In the genomic region with DNA sequence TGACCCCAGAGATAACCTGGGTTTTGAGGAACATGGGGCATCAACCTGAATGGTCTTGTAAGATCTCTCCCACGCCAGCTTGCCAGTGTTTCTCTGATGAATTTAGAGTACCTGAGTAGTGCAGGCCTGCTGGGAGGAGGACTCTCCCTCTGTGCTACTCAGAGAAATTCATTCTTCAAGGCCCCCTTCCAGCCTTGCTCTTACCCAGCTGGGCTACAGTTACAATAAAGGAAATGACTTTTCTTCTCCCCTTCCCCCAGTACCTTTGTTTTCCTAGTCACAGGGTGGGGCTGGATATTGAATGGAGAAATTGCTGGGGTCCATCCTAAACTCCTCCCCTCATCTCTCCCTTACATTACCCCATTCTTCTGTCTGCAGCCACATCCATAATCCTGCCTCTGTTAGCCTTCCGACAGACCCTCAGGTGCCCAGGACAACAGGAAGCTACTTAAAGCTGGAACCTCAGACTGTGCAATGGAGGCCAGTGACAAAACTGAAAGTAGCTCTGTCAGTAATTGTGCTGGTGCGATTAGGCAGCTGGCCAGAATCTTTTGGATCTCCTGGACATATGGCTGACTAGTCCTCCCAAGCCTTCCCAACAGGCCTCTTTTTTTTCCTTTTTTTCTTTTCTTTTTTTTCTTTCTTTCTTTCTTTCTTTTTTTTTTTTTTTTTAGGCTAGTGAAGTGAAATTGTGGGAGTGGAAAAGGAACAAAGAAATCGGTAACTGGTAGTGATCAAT, we compare ENCODE assay signal across 9 cellular contexts. TPM values are rescaled to one million over a fixed set of nuclear protein-coding genes. Genes with fewer than 3 reads are reported as not detected.
A peak's percentile ranks its signal among the peaks of the same experiment; 100 is the strongest.
DNase-seq lines count a peak whose midpoint lies in the region; ATAC-seq, FAIRE-seq and TF ChIP-seq lines count a peak whose summit lies in the region.
"Had no signal": no experiment of that assay in that cellular context is flagged by ENCODE, and none has a peak within 500 bp of the region (broad histone marks: within the 10 kb centered on the region; RNA-seq: fewer than 3 reads in every experiment).

No MANE protein-coding gene starts in this region.

- no peaks in the 10 kb centered on the region for H3K27me3 Mint-ChIP-seq in activated naive CD4-positive, alpha-beta T cell treated with anti-CD3 and anti-CD28 coated beads, Interleukin-2, amount 10 ng/mL, durations not matched to agents 7 days and 5 days
- H3K27me3 Mint-ChIP-seq in astrocyte (ENCODE audit: low read depth, unreplicated experiment) (no peaks in the 10 kb centered on the region), type B pancreatic cell (no peaks in the 10 kb centered on the region)

- DNase-seq in activated naive CD4-positive, alpha-beta T cell treated with anti-CD3 and anti-CD28 coated beads, Interleukin-2, amount 10 ng/mL, durations not matched to agents 7 days and 5 days = peak; percentile 34
- DNase-seq in activated naive CD4-positive, alpha-beta T cell treated with anti-CD3 and anti-CD28 coated beads, Interleukin-2, amount 50 U/mL, for 16 hours = no peak
- peak; percentile 38 for DNase-seq in astrocyte (ENCODE audit: low read depth)
- DNase-seq in left lung = peak in 1 of 2 donors; percentile 67
- DNase-seq in type B pancreatic cell (ENCODE audit: extremely low spot score, unreplicated experiment) = no peak
- no peak for DNase-seq in NCI-H128 (lab: John Stamatoyannopoulos, UW; ENCODE audit: unreplicated experiment)
- DNase-seq in activated gamma-delta T cell (lab: John Stamatoyannopoulos, UW) = no peak
- no peak for DNase-seq in OCI-M2 (lab: John Stamatoyannopoulos, UW; ENCODE audit: unreplicated experiment)

- peak overlapping the region; percentile 18 for H3K9ac ChIP-seq in astrocyte (ENCODE audit: low read length)

- H2AFZ ChIP-seq in astrocyte (ENCODE audit: low read depth, low read length) = no peak overlapping the region

- H3K36me3 Mint-ChIP-seq in activated naive CD4-positive, alpha-beta T cell treated with anti-CD3 and anti-CD28 coated beads, Interleukin-2, amount 10 ng/mL, durations not matched to agents 7 days and 5 days = peaks cover 41% of the 10 kb centered on the region
- H3K36me3 Mint-ChIP-seq in astrocyte (ENCODE audit: low read depth, unreplicated experiment) (peaks cover 5% of the 10 kb centered on the region), type B pancreatic cell (peaks cover 4% of the 10 kb centered on the region)

- no peak overlapping the region for H3K4me3 ChIP-seq in astrocyte (ENCODE audit: insufficient read depth, low read depth, low read length)
- H3K4me3 ChIP-seq in left lung = peak overlapping the region in 1 of 2 donors; percentile 13

- H3K27me3 ChIP-seq in astrocyte (ENCODE audit: insufficient read depth, low read length) (no peaks in the 10 kb centered on the region), left lung (no peaks in the 10 kb centered on the region)

- H3K9me3 ChIP-seq in astrocyte (ENCODE audit: insufficient read depth, low read depth, low read length) (no peaks in the 10 kb centered on the region), left lung (no peaks in the 10 kb centered on the region)

- H4K20me1 ChIP-seq in astrocyte (ENCODE audit: insufficient read depth, low read length) = no peaks in the 10 kb centered on the region

- H3K27ac Mint-ChIP-seq in activated naive CD4-positive, alpha-beta T cell treated with anti-CD3 and anti-CD28 coated beads, Interleukin-2, amount 10 ng/mL, durations not matched to agents 7 days and 5 days = peak overlapping the region; percentile 91
- H3K27ac Mint-ChIP-seq in astrocyte (ENCODE audit: unreplicated experiment) (peak overlapping the region; percentile 60), type B pancreatic cell (peak overlapping the region; percentile 87)

- CTCF ChIA-PET in activated naive CD4-positive, alpha-beta T cell treated with anti-CD3 and anti-CD28 coated beads, Interleukin-2, amount 10 ng/mL, durations not matched to agents 7 days and 5 days (lab: Charles Lee) = interaction anchor here (1.0 to 3.5 kb wide), 7 partner anchors 11 to 122 kb away, joined by 3 to 34 read pairs (median 3); partner anchors contain the start of genes LIMK2, PIK3IP1, RNF185 and SELENOM

- peaks cover 34% of the 10 kb centered on the region for H3K4me1 Mint-ChIP-seq in activated naive CD4-positive, alpha-beta T cell treated with anti-CD3 and anti-CD28 coated beads, Interleukin-2, amount 10 ng/mL, durations not matched to agents 7 days and 5 days
- H3K4me1 Mint-ChIP-seq in astrocyte (ENCODE audit: low read depth, unreplicated experiment) (peaks cover 29% of the 10 kb centered on the region), type B pancreatic cell (ENCODE audit: unreplicated experiment) (peaks cover 31% of the 10 kb centered on the region)

- no peaks in the 10 kb centered on the region for H3K4me1 ChIP-seq in astrocyte (ENCODE audit: insufficient read depth, low read length)
- peaks cover 28 to 85% of the 10 kb centered on the region in 2 donors for H3K4me1 ChIP-seq in left lung

- H3K27ac ChIP-seq in astrocyte (ENCODE audit: low read depth, low read length) = no peak overlapping the region
- H3K27ac ChIP-seq in left lung = peak overlapping the region; percentile 73 to 96

- no peaks in the 10 kb centered on the region for H3K9me3 Mint-ChIP-seq in activated naive CD4-positive, alpha-beta T cell treated with anti-CD3 and anti-CD28 coated beads, Interleukin-2, amount 10 ng/mL, durations not matched to agents 7 days and 5 days
- H3K9me3 Mint-ChIP-seq in astrocyte (ENCODE audit: unreplicated experiment) (no peaks in the 10 kb centered on the region), type B pancreatic cell (no peaks in the 10 kb centered on the region)

- peaks cover 2% of the 10 kb centered on the region for H3K36me3 ChIP-seq in astrocyte (ENCODE audit: insufficient read depth, low read length)
- H3K36me3 ChIP-seq in left lung = peaks cover 0 to 20% of the 10 kb centered on the region in 2 donors

- H3K4me2 ChIP-seq in astrocyte (ENCODE audit: low read length) = peak overlapping the region; percentile 36

- peak; percentile 19 for ATAC-seq in left lung

- no peaks in the 10 kb centered on the region for H3K79me2 ChIP-seq in astrocyte (ENCODE audit: insufficient read depth, low read length)

- intact Hi-C loops in left lung (cut with DNase I) = no loop called here

- H3K4me3 Mint-ChIP-seq in activated naive CD4-positive, alpha-beta T cell treated with anti-CD3 and anti-CD28 coated beads, Interleukin-2, amount 10 ng/mL, durations not matched to agents 7 days and 5 days = peak overlapping the region; percentile 29
- H3K4me3 Mint-ChIP-seq in astrocyte (ENCODE audit: unreplicated experiment) (peak overlapping the region; percentile 52), type B pancreatic cell (peak overlapping the region; percentile 61)

- no peak for FAIRE-seq in astrocyte (lab: Jason Lieb, UNC)
- FAIRE-seq: TTC549 had no signal

- no peak for TF ChIP-seq CTCF in astrocyte (IDR thresholded peaks at IDR 0.05; ENCODE audit: insufficient read depth, low read depth, low read length)
- no peak for TF ChIP-seq CTCF in left lung (IDR thresholded peaks at IDR 0.05)
- no peak for TF ChIP-seq CTCF in type B pancreatic cell (conservative IDR thresholded peaks at IDR 0.05)

RNA-seq across cellular contexts. Expression of gene LIMK2, which starts 17.5 kb away (rescaled TPM):
- total RNA-seq in astrocyte (128 and 136 TPM in 2 replicates), left lung (10 to 100 TPM; 68.7 to 87.6 TPM), type B pancreatic cell (ENCODE audit: low replicate concordance) (46.6 and 127 TPM in 2 replicates)

Comparison
In these comparisons a context has a peak if more than half of its experiments do, and no peak if none do; other contexts are left out.
1. DNase-seq: peak in activated naive CD4-positive, alpha-beta T cell treated with anti-CD3 and anti-CD28 coated beads, Interleukin-2, amount 10 ng/mL, durations not matched to agents 7 days and 5 days (single experiment) and astrocyte (single experiment); none in activated naive CD4-positive, alpha-beta T cell treated with anti-CD3 and anti-CD28 coated beads, Interleukin-2, amount 50 U/mL, for 16 hours (single experiment), type B pancreatic cell (single experiment), NCI-H128 (single experiment), activated gamma-delta T cell (single experiment) and OCI-M2 (single experiment).
2. Peak in every context shown above with its lines, with median percentiles within 50 percentile points of each other: H3K27ac Mint-ChIP-seq and H3K4me3 Mint-ChIP-seq.